1 cellular context compared by ENCODE assay signal in the genomic region with DNA sequence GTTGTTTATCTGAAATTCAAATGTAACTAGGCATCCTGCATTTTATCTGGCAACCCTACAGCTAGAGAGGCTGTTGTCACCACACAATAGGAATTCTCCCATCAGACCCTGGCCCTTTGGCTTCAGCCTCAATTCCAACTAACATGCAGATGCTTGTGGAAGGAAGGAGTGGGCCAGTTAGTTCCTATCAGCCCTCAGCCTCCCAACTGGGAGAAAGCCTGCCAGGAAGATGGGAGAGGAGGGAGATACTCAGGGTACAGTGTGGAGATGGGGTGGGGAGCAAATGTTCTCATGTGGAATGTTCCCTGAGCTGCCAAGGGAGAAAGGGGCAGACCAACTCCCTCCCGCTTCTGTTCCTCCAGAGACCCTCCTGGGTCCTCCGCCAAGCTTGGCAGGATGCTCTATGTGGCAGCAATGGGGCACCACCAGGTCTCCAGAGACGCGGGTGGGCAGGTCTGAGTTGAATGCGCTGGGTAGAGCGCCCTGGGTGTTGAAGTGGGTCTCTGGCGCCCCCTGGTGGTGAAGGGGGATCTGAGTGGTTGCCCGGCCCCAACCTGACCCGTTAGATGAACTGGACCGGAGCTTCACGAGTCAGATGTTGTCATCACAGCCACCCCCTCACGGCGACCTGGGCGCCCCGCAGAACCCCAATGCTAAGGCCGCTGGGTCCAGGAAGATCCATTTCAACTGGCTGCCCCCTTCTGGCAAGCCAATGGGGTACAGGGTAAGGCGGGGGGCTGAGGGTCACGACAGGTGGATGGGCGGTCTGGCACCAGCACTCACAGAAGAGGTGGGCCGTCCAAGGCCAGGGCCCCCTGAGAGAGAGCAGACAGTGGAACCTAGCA.
A peak's percentile ranks its signal among the peaks of the same experiment; 100 is the strongest.
TF ChIP-seq lines count a peak whose summit lies in the region.

No MANE protein-coding gene starts in this region.

TF ChIP-seq in GM12878, 131 proteins besides CTCF, POLR2A, EP300 and RAD21 (continued from another document):
- peak; percentile 14 for TF ChIP-seq RELA (IDR thresholded peaks at IDR 0.05; ENCODE audit: borderline replicate concordance, partially characterized antibody)
- no peak for TF ChIP-seq RCOR1 (conservative IDR thresholded peaks at IDR 0.05; ENCODE audit: low read depth, low read length)
- TF ChIP-seq NR2C1 (IDR thresholded peaks at IDR 0.05), result no peak
- TF ChIP-seq TCF3 (IDR thresholded peaks at IDR 0.05; ENCODE audit: borderline replicate concordance, insufficient read depth, low read depth, low read length), result no peak
- TF ChIP-seq YY1 (IDR thresholded peaks at IDR 0.05; ENCODE audit: low read depth, low read length), result peak; percentile 45; the same call in 1 of the 2 replicates
- no peak for TF ChIP-seq HDAC2 (IDR thresholded peaks at IDR 0.05)
- TF ChIP-seq, protein P1, sequence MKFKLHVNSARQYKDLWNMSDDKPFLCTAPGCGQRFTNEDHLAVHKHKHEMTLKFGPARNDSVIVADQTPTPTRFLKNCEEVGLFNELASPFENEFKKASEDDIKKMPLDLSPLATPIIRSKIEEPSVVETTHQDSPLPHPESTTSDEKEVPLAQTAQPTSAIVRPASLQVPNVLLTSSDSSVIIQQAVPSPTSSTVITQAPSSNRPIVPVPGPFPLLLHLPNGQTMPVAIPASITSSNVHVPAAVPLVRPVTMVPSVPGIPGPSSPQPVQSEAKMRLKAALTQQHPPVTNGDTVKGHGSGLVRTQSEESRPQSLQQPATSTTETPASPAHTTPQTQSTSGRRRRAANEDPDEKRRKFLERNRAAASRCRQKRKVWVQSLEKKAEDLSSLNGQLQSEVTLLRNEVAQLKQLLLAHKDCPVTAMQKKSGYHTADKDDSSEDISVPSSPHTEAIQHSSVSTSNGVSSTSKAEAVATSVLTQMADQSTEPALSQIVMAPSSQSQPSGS (IDR thresholded peaks at IDR 0.05; ENCODE audit: low read length), result no peak
- peak; percentile 62 for TF ChIP-seq MEF2B (IDR thresholded peaks at IDR 0.05; ENCODE audit: partially characterized antibody, poor library complexity, severe bottlenecking)
- no peak for TF ChIP-seq E4F1 (IDR thresholded peaks at IDR 0.05; ENCODE audit: borderline replicate concordance, partially characterized antibody)
- TF ChIP-seq, protein P2, sequence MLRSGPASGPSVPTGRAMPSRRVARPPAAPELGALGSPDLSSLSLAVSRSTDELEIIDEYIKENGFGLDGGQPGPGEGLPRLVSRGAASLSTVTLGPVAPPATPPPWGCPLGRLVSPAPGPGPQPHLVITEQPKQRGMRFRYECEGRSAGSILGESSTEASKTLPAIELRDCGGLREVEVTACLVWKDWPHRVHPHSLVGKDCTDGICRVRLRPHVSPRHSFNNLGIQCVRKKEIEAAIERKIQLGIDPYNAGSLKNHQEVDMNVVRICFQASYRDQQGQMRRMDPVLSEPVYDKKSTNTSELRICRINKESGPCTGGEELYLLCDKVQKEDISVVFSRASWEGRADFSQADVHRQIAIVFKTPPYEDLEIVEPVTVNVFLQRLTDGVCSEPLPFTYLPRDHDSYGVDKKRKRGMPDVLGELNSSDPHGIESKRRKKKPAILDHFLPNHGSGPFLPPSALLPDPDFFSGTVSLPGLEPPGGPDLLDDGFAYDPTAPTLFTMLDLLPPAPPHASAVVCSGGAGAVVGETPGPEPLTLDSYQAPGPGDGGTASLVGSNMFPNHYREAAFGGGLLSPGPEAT (IDR thresholded peaks at IDR 0.05; ENCODE audit: low read depth), result no peak
- TF ChIP-seq FOXM1 (IDR thresholded peaks at IDR 0.05; ENCODE audit: low read depth, low read length), result no peak
- TF ChIP-seq NBN (IDR thresholded peaks at IDR 0.05), result 0 out of 2 replicates have a peak, but pooled peaks have one; percentile 39
- no peak for TF ChIP-seq EGR1 (IDR thresholded peaks at IDR 0.05; ENCODE audit: borderline replicate concordance in 1 of 2, low read depth in 2 of 2, low read length in 2 of 2)
- TF ChIP-seq PML (IDR thresholded peaks at IDR 0.05; ENCODE audit: low read length), result no peak
